In the genomic region with DNA sequence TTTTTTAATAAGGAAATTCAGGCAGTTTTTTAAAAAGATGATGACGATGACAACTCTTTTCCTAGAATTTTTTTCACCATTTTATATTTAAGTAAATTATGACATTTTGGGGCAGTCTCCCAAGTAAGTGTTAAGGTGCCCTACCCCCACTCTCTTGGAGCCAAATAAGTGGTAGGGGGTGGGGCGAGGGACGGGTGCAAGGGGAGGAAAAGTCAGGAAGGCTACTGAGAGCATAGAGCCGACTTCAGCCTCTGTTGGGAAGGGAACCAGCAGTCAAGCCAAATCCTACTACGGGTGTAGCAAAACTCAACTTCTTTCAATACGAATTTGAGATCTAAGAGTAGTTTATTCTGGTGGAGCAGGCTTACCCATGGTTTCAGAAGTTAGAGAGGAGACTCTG, we compare ENCODE assay signal across 20 cellular contexts. TPM values are rescaled to one million over a fixed set of nuclear protein-coding genes. Genes with fewer than 3 reads are reported as not detected.
A peak's percentile ranks its signal among the peaks of the same experiment; 100 is the strongest.
DNase-seq lines count a peak whose midpoint lies in the region; ATAC-seq and TF ChIP-seq lines count a peak whose summit lies in the region.
"Had no signal": no experiment of that assay in that cellular context is flagged by ENCODE, and none has a peak within 500 bp of the region (broad histone marks: within the 10 kb centered on the region; RNA-seq: fewer than 3 reads in every experiment).

No MANE protein-coding gene starts in this region.

- H3K9ac ChIP-seq in adipocyte (ENCODE audit: low read length): peak overlapping the region; percentile 59

- H3K27me3 ChIP-seq in GM23338 (ENCODE audit: insufficient read depth) (no peaks in the 10 kb centered on the region), adipocyte (replicated peaks; ENCODE audit: control insufficient read depth, insufficient read depth, low read length) (no peaks in the 10 kb centered on the region), sigmoid colon (no peaks in the 10 kb centered on the region), adrenal gland (no peaks in the 10 kb centered on the region)

- H3K79me2 ChIP-seq in GM23338 (replicated peaks; ENCODE audit: insufficient read depth): peaks cover 19% of the 10 kb centered on the region

- H3K9me3 ChIP-seq in adipocyte (ENCODE audit: control insufficient read depth, low read length): peaks cover 16% of the 10 kb centered on the region
- peaks cover 0 to 6% (median 4%) of the 10 kb centered on the region in 4 donors for H3K9me3 ChIP-seq in sigmoid colon
- peaks cover 0 to 9% (median 0%) of the 10 kb centered on the region in 3 donors for H3K9me3 ChIP-seq in adrenal gland (replicated peaks in 1 of 3)

- TF ChIP-seq EP300 in sigmoid colon (IDR thresholded peaks at IDR 0.05): no peak

- H3K36me3 ChIP-seq in GM23338 (ENCODE audit: insufficient read depth): peaks cover 4% of the 10 kb centered on the region; the same call in 1 of the 2 replicates
- H3K36me3 ChIP-seq in adipocyte (ENCODE audit: control insufficient read depth, insufficient read depth, low read length, severe bottlenecking): no peaks in the 10 kb centered on the region
- H3K36me3 ChIP-seq in sigmoid colon: no peaks in the 10 kb centered on the region
- no peaks in the 10 kb centered on the region for H3K36me3 ChIP-seq in adrenal gland (replicated peaks in 1 of 2)

- no peak for TF ChIP-seq POLR2A in sigmoid colon (IDR thresholded peaks at IDR 0.05)
- no peak for TF ChIP-seq POLR2A in adrenal gland (IDR thresholded peaks at IDR 0.05)

- H3F3A ChIP-seq in GM23338 (replicated peaks; ENCODE audit: low read depth): no peaks in the 10 kb centered on the region

- H4K20me1 ChIP-seq in GM23338 (replicated peaks; ENCODE audit: insufficient read depth): no peaks in the 10 kb centered on the region

- 0 out of 2 replicates have a peak overlapping the region, but pooled peaks have one; percentile 42 for H3K27ac ChIP-seq in GM23338 (ENCODE audit: low read depth)
- peak overlapping the region in 3 of 4 donors; percentile 81 to 86 (median 84) for H3K27ac ChIP-seq in sigmoid colon
- no peak overlapping the region for H3K27ac ChIP-seq in substantia nigra (ENCODE audit: low read depth, low read length, poor library complexity, severe bottlenecking)
- no peak overlapping the region for H3K27ac ChIP-seq in adrenal gland
- H3K27ac ChIP-seq: C4-2B, HL-60 had no signal

- peaks cover 24% of the 10 kb centered on the region for H3K4me1 ChIP-seq in GM23338 (ENCODE audit: insufficient read depth)
- peaks cover 63% of the 10 kb centered on the region for H3K4me1 ChIP-seq in adipocyte (ENCODE audit: control insufficient read depth, insufficient read depth, low read length)
- peaks cover 0 to 69% (median 42%) of the 10 kb centered on the region in 4 donors for H3K4me1 ChIP-seq in sigmoid colon
- H3K4me1 ChIP-seq in adrenal gland (replicated peaks in 1 of 2): peaks cover 3 to 9% of the 10 kb centered on the region in 2 donors

- 0 out of 2 replicates have a peak, but pooled peaks cover 3% of the 10 kb centered on the region for H3K9me2 ChIP-seq in GM23338 (ENCODE audit: insufficient read depth)

- H3K4me3 ChIP-seq in GM23338: no peak overlapping the region
- H3K4me3 ChIP-seq in adipocyte (ENCODE audit: low read length): no peak overlapping the region
- H3K4me3 ChIP-seq in sigmoid colon: no peak overlapping the region
- H3K4me3 ChIP-seq in adrenal gland: no peak overlapping the region

- H3K36me3 Mint-ChIP-seq in GM23338 (ENCODE audit: low read depth): peaks cover 27% of the 10 kb centered on the region; the same call in 2 of the 3 replicates

- no peak overlapping the region for H2AFZ ChIP-seq in GM23338

- in situ Hi-C loops in GM13977 (cut with MboI; ENCODE audit: low pct_unique_long_range_greater_than_20kb, low sequenced_read_pairs, unreplicated experiment): no loop called here

- intact Hi-C loops in sigmoid colon (cut with DNase I): loop anchor here (10.0 kb wide), 1 partner anchor 725 kb away; no protein-coding TSS in a partner anchor
- intact Hi-C loops in adrenal gland (cut with DNase I): no loop called here

- TF ChIP-seq CTCF in GM23338 (conservative IDR thresholded peaks at IDR 0.05; ENCODE audit: low read depth in 2 of 2) (no peak), sigmoid colon (IDR thresholded peaks at IDR 0.05) (no peak), GM13977 (IDR thresholded peaks at IDR 0.05; ENCODE audit: extremely low read depth, insufficient read depth, missing control alignments) (no peak), adrenal gland (IDR thresholded peaks at IDR 0.05) (no peak)

- H3K9me3 Mint-ChIP-seq in GM23338: peaks cover 13% of the 10 kb centered on the region; the same call in 2 of the 3 replicates

- no peak overlapping the region for H3K4me3 Mint-ChIP-seq in GM23338
- H3K4me3 Mint-ChIP-seq: CD8-positive, alpha-beta memory T cell had no signal

- H3K4me1 Mint-ChIP-seq in GM23338: peaks cover 34% of the 10 kb centered on the region

- peak; percentile 89 for ATAC-seq in GM23338
- ATAC-seq in GM18511 (IDR thresholded peaks at IDR 0.05; ENCODE audit: unreplicated experiment): no peak
- ATAC-seq: Panc1 had no signal

- DNase-seq in GM23338 (ENCODE audit: low spot score) (peak; percentile 48), adipocyte (ENCODE audit: low read depth) (no peak), iPS-NIHi11 (ENCODE audit: low spot score) (peak; percentile 26), sigmoid colon (no peak), substantia nigra (lab: John Stamatoyannopoulos, UW) (no peak), GM13977 (ENCODE audit: low spot score) (no peak), adrenal gland (no peak)
- DNase-seq: CD8-positive, alpha-beta memory T cell; GDM1; KG1; NCI-H1105 treated with DMSO at 0.1 percent for 48 hours; NCI-H2029 treated with DMSO at 0.1 percent for 48 hours; NCI-H226; NCI-H524; NCI-H774; NK-92 treated with Interleukin-12 subunit alpha and Interleukin-12 subunit beta, amount 100 ng/mL, for 24 hours had no signal

- no peaks in the 10 kb centered on the region for H3K27me3 Mint-ChIP-seq in GM23338 (ENCODE audit: insufficient read depth, low read depth, poor library complexity)
- H3K27me3 Mint-ChIP-seq: CD8-positive, alpha-beta memory T cell had no signal

- H3K27ac Mint-ChIP-seq in GM23338: peak overlapping the region; percentile 66
- H3K27ac Mint-ChIP-seq: CD8-positive, alpha-beta memory T cell had no signal

- WGBS in sigmoid colon, 2 donors: 89 to 90% methylated on average over 6 of the region's 6 CpGs
- 77 to 84% (median 82%) methylated on average over 6 of the region's 6 CpGs for WGBS in adrenal gland, 4 donors

- H3K4me2 ChIP-seq in GM23338: peak overlapping the region; percentile 9

TF ChIP-seq in GM23338, 12 proteins besides CTCF, POLR2A, EP300 and RAD21 (continues in another document):
- TF ChIP-seq JUNB (IDR thresholded peaks at IDR 0.05; ENCODE audit: unreplicated experiment) (no peak), STAT1 (IDR thresholded peaks at IDR 0.05; ENCODE audit: unreplicated experiment) (no peak), ZNF331 (CRISPR knock-in tag; IDR thresholded peaks at IDR 0.05; ENCODE audit: low read depth) (no peak), EZH2 (IDR thresholded peaks at IDR 0.05; ENCODE audit: low read depth, unreplicated experiment) (no peak), POLR2AphosphoS5 (IDR thresholded peaks at IDR 0.05; ENCODE audit: low read depth) (no peak), CREB1 (CRISPR knock-in tag; IDR thresholded peaks at IDR 0.05; ENCODE audit: low read depth) (no peak), NANOG (IDR thresholded peaks at IDR 0.05; ENCODE audit: borderline replicate concordance) (no peak), ZNF114 (CRISPR knock-in tag; IDR thresholded peaks at IDR 0.05) (no peak), EZH2phosphoT487 (IDR thresholded peaks at IDR 0.05; ENCODE audit: unreplicated experiment) (no peak)
- TF ChIP-seq, protein P1, sequence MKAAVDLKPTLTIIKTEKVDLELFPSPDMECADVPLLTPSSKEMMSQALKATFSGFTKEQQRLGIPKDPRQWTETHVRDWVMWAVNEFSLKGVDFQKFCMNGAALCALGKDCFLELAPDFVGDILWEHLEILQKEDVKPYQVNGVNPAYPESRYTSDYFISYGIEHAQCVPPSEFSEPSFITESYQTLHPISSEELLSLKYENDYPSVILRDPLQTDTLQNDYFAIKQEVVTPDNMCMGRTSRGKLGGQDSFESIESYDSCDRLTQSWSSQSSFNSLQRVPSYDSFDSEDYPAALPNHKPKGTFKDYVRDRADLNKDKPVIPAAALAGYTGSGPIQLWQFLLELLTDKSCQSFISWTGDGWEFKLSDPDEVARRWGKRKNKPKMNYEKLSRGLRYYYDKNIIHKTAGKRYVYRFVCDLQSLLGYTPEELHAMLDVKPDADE (IDR thresholded peaks at IDR 0.05): no peak
- TF ChIP-seq, protein P2, sequence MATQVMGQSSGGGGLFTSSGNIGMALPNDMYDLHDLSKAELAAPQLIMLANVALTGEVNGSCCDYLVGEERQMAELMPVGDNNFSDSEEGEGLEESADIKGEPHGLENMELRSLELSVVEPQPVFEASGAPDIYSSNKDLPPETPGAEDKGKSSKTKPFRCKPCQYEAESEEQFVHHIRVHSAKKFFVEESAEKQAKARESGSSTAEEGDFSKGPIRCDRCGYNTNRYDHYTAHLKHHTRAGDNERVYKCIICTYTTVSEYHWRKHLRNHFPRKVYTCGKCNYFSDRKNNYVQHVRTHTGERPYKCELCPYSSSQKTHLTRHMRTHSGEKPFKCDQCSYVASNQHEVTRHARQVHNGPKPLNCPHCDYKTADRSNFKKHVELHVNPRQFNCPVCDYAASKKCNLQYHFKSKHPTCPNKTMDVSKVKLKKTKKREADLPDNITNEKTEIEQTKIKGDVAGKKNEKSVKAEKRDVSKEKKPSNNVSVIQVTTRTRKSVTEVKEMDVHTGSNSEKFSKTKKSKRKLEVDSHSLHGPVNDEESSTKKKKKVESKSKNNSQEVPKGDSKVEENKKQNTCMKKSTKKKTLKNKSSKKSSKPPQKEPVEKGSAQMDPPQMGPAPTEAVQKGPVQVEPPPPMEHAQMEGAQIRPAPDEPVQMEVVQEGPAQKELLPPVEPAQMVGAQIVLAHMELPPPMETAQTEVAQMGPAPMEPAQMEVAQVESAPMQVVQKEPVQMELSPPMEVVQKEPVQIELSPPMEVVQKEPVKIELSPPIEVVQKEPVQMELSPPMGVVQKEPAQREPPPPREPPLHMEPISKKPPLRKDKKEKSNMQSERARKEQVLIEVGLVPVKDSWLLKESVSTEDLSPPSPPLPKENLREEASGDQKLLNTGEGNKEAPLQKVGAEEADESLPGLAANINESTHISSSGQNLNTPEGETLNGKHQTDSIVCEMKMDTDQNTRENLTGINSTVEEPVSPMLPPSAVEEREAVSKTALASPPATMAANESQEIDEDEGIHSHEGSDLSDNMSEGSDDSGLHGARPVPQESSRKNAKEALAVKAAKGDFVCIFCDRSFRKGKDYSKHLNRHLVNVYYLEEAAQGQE (IDR thresholded peaks at IDR 0.05; ENCODE audit: unreplicated experiment): no peak

RNA-seq across cellular contexts. Expression of a gene that starts 54.4 kb away (rescaled TPM):
- 63.6 and 87.7 TPM in 2 replicates for total RNA-seq in GM23338 (2014; rRNA removed; shearing (Covaris generic))
- polyA plus RNA-seq in GM23338 (2016; fragmentation: Nextera tagmentation; extraction: Ambion mirVana) (52.5 and 58.3 TPM in 2 replicates), sigmoid colon (10 to 100 TPM in 1 of 3 donors, 1 to 10 TPM in 2; 5.1 to 15.0 (median 9.4) TPM), adrenal gland (10 to 100 TPM; 10.4 to 21.2 (median 15.9) TPM)
- total RNA-seq in sigmoid colon (100 to 1,000 TPM; 171 to 291 (median 193) TPM), adrenal gland (10 to 100 TPM; 12.0 to 62.9 (median 15.7) TPM)

Comparison
In these comparisons a context has a peak if more than half of its experiments do, and no peak if none do; other contexts are left out.
1. DNase-seq: peak in GM23338 (single experiment) and iPS-NIHi11 (single experiment); none in adipocyte (single experiment), sigmoid colon (single experiment), substantia nigra (0 of 49), GM13977 (single experiment) and adrenal gland (0 of 7).
2. H3K27ac ChIP-seq: peak in GM23338 (single experiment) and sigmoid colon (3 of 4); none in substantia nigra (single experiment) and adrenal gland (0 of 5).